Comparison of ENCODE assay signal across 19 cellular contexts in the genomic region with DNA sequence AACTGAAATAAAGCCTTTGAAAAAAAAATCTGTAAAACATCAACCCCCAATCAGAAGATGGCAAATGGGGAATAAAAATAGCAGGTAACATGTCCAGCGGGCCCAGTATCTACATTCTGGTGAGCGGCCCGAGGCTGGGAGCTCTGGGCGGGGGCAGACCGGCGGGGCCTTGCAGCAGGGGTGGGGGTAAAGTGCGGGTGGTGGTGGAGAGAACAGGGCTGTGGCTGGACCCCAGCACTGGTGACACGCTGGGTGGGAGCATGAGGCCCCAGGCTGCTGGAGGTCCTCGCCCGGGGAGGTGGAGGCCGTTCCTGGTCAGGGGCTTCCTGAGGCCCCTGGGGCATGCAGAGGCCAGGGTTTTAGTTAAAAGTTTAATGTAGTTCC. TPM values are rescaled to one million over a fixed set of nuclear protein-coding genes. Genes with fewer than 3 reads are reported as not detected.
DNase-seq lines count a peak whose midpoint lies in the region; ATAC-seq and TF ChIP-seq lines count a peak whose summit lies in the region.
"Had no signal": no experiment of that assay in that cellular context is flagged by ENCODE, and none has a peak within 500 bp of the region (broad histone marks: within the 10 kb centered on the region; RNA-seq: fewer than 3 reads in every experiment).

No MANE protein-coding gene starts in this region.

- H3K27me3 Mint-ChIP-seq in type B pancreatic cell: no peaks in the 10 kb centered on the region

- peak overlapping the region; percentile 67 for H3K27ac Mint-ChIP-seq in type B pancreatic cell
- H3K27ac Mint-ChIP-seq: CD8-positive, alpha-beta T cell; HFFc6 had no signal

- H4K20me1 ChIP-seq in osteoblast (ENCODE audit: insufficient read depth, low read length): no peaks in the 10 kb centered on the region

- intact Hi-C loops in heart right ventricle (cut with DNase I): no loop called here
- intact Hi-C loops in left lung (cut with DNase I): no loop called here
- intact Hi-C loops in right lobe of liver (cut with DNase I): no loop called here

- no peak overlapping the region for H3K4me3 ChIP-seq in heart right ventricle
- H3K4me3 ChIP-seq in osteoblast (ENCODE audit: insufficient read depth, low read length): no peak overlapping the region
- no peak overlapping the region for H3K4me3 ChIP-seq in left lung
- H3K4me3 ChIP-seq in right lobe of liver: no peak overlapping the region
- H3K4me3 ChIP-seq: Peyer's patch had no signal

- H3K4me3 Mint-ChIP-seq in type B pancreatic cell: no peak overlapping the region
- H3K4me3 Mint-ChIP-seq: CD8-positive, alpha-beta T cell; HFFc6 had no signal

- no peak overlapping the region for H2AFZ ChIP-seq in osteoblast (ENCODE audit: low read length)

- H3K4me1 ChIP-seq in heart right ventricle (peaks cover 4 to 32% (median 22%) of the 10 kb centered on the region in 9 donors), osteoblast (ENCODE audit: insufficient read depth, low read length) (peaks cover 11% of the 10 kb centered on the region), left lung (peaks cover 0 to 7% of the 10 kb centered on the region in 2 donors), right lobe of liver (peaks cover 0 to 10% (median 5%) of the 10 kb centered on the region in 4 donors)

- H3K27ac ChIP-seq in RWPE1 (peak overlapping the region; percentile 84), heart right ventricle (peak overlapping the region in 8 of 10 donors; percentile 12 to 54 (median 32)), osteoblast (ENCODE audit: low read depth, low read length) (no peak overlapping the region), left lung (no peak overlapping the region), right lobe of liver (no peak overlapping the region)
- H3K27ac ChIP-seq: Peyer's patch had no signal

- POLR2A ChIA-PET in RWPE1 (lab: Yijun Ruan, JAX; ENCODE audit: low non-redundant PET): no interaction called here

- DNase-seq in RWPE1 (ENCODE audit: low spot score): no peak
- no peak for DNase-seq in heart right ventricle
- DNase-seq in osteoblast (ENCODE audit: insufficient read length, low spot score, missing footprints): peak; percentile 77
- no peak for DNase-seq in type B pancreatic cell (ENCODE audit: extremely low spot score, unreplicated experiment)
- no peak for DNase-seq in left lung
- DNase-seq in NCI-H2029 treated with DMSO at 0.1 percent for 48 hours (lab: John Stamatoyannopoulos, UW): no peak
- no peak for DNase-seq in right lobe of liver
- DNase-seq: BE2C; CD8-positive, alpha-beta T cell; HFFc6; Karpas-422; NCI-H1105 treated with DMSO at 0.1 percent for 48 hours; NCI-H187; NCI-H446 treated with DMSO at 0.1 percent for 48 hours; NCI-H774; Peyer's patch; SIG-M5 had no signal

- 69 to 71% methylated on average over 11 of the region's 11 CpGs for WGBS in heart right ventricle, 2 donors
- WGBS in right lobe of liver (ENCODE audit: insufficient coverage, low coverage, low lambda C conversion rate, missing lambda C conversion rate): 91% methylated on average over 4 of the region's 11 CpGs

- peaks cover 0 to 72% (median 36%) of the 10 kb centered on the region in 9 donors for H3K36me3 ChIP-seq in heart right ventricle
- H3K36me3 ChIP-seq in osteoblast (ENCODE audit: insufficient read depth, low read length): peaks cover 22% of the 10 kb centered on the region
- H3K36me3 ChIP-seq in left lung: peaks cover 0 to 71% of the 10 kb centered on the region in 2 donors
- peaks cover 0 to 35% (median 11%) of the 10 kb centered on the region in 4 donors for H3K36me3 ChIP-seq in right lobe of liver

- ATAC-seq in heart right ventricle (peak in 1 of 8 donors; percentile 6), left lung (no peak), right lobe of liver (no peak)
- ATAC-seq: CD8-positive, alpha-beta T cell had no signal

- H3K36me3 Mint-ChIP-seq in type B pancreatic cell: no peaks in the 10 kb centered on the region

- no peaks in the 10 kb centered on the region for H3K27me3 ChIP-seq in heart right ventricle
- no peaks in the 10 kb centered on the region for H3K27me3 ChIP-seq in osteoblast (ENCODE audit: insufficient read depth, low read length)
- H3K27me3 ChIP-seq in left lung: no peaks in the 10 kb centered on the region
- no peaks in the 10 kb centered on the region for H3K27me3 ChIP-seq in right lobe of liver
- H3K27me3 ChIP-seq: BE2C, Peyer's patch had no signal

- TF ChIP-seq POLR2A in right lobe of liver (IDR thresholded peaks at IDR 0.05): no peak

- no peaks in the 10 kb centered on the region for H3K4me1 Mint-ChIP-seq in type B pancreatic cell (ENCODE audit: unreplicated experiment)

- CTCF ChIA-PET in RWPE1 (lab: Yijun Ruan, JAX): no interaction called here

- TF ChIP-seq CTCF in RWPE1 (conservative IDR thresholded peaks at IDR 0.05; ENCODE audit: low read depth) (no peak), heart right ventricle (IDR thresholded peaks at IDR 0.05) (no peak), osteoblast (IDR thresholded peaks at IDR 0.05; ENCODE audit: extremely low read depth, low read depth, low read length) (no peak), type B pancreatic cell (conservative IDR thresholded peaks at IDR 0.05) (no peak), left lung (IDR thresholded peaks at IDR 0.05) (no peak), right lobe of liver (IDR thresholded peaks at IDR 0.05) (no peak)

- no peaks in the 10 kb centered on the region for H3K9me3 Mint-ChIP-seq in type B pancreatic cell
- H3K9me3 Mint-ChIP-seq: CD8-positive, alpha-beta T cell; HFFc6 had no signal

- H3K4me2 ChIP-seq in osteoblast (ENCODE audit: insufficient read depth, low read length): no peak overlapping the region

- H3K79me2 ChIP-seq in osteoblast (ENCODE audit: insufficient read depth, low read length): no peaks in the 10 kb centered on the region

- H3K9me3 ChIP-seq in heart right ventricle (no peaks in the 10 kb centered on the region), osteoblast (ENCODE audit: low read depth, low read length) (no peaks in the 10 kb centered on the region), left lung (no peaks in the 10 kb centered on the region), right lobe of liver (no peaks in the 10 kb centered on the region)
- H3K9me3 ChIP-seq: BE2C, Peyer's patch had no signal

RNA-seq across cellular contexts. Expression of gene CAPS, which starts 1.7 kb away (rescaled TPM):
- total RNA-seq in heart right ventricle (1 to 10 TPM; 1.3 to 4.2 (median 2.8) TPM), osteoblast (10.6 and 18.1 TPM in 2 replicates), type B pancreatic cell (ENCODE audit: low replicate concordance) (13.9 and 14.1 TPM in 2 replicates), left lung (10 to 100 TPM in 1 of 2 donors, 1 to 10 TPM in 1; 8.8 to 40.9 TPM), right lobe of liver (1 to 10 TPM; 1.1 to 7.9 (median 5.0) TPM)
- 10 to 100 TPM in 1 of 2 donors, 1 to 10 TPM in 1; 3.2 to 14.1 TPM for polyA plus RNA-seq in heart right ventricle

RNA-seq across cellular contexts. Expression of gene VMAC, which starts 11.1 kb away (rescaled TPM):
- 1 to 10 TPM; 1.3 to 3.9 (median 2.5) TPM for total RNA-seq in heart right ventricle
- polyA plus RNA-seq in heart right ventricle: 1 to 10 TPM; 1.4 to 5.8 TPM
- total RNA-seq in osteoblast: 12.3 and 12.7 TPM in 2 replicates
- 7.1 and 7.4 TPM in 2 replicates for total RNA-seq in type B pancreatic cell (ENCODE audit: low replicate concordance)
- 1 to 10 TPM; 5.0 to 6.6 TPM for total RNA-seq in left lung
- 1 to 10 TPM; 1.7 to 3.9 (median 2.8) TPM for total RNA-seq in right lobe of liver

RNA-seq across cellular contexts. Expression of gene NDUFA11, which starts 12.2 kb away (rescaled TPM):
- total RNA-seq in heart right ventricle (100 to 1,000 TPM; 451 to 574 (median 513) TPM), osteoblast (235 and 265 TPM in 2 replicates), type B pancreatic cell (ENCODE audit: low replicate concordance) (253 and 265 TPM in 2 replicates), left lung (100 to 1,000 TPM; 163 to 190 TPM), right lobe of liver (100 to 1,000 TPM; 108 to 161 (median 157) TPM)
- polyA plus RNA-seq in heart right ventricle: 1,000 to 10,000 TPM in 1 of 2 donors, 100 to 1,000 TPM in 1; 760 to 1,143 TPM

RNA-seq across cellular contexts. Expression of gene FUT5, which starts 45.4 kb away (rescaled TPM):
- total RNA-seq in heart right ventricle (under 1 TPM in 1 of 10 donors, not detected in 9; 0.21 TPM), osteoblast (not detected in 2 replicates), type B pancreatic cell (ENCODE audit: low replicate concordance) (0.17 TPM in 1 of 2 replicates, not detected in the other), left lung (not detected), right lobe of liver (under 1 TPM in 4 of 6 experiments, not detected in 2; 0.13 to 0.97 (median 0.39) TPM)
- polyA plus RNA-seq in heart right ventricle: not detected
- total RNA-seq: H1, HFFc6, Peyer's patch had no signal
- polyA plus RNA-seq: AG04450, H1 had no signal

Comparison
In these comparisons a context has a peak if more than half of its experiments do, and no peak if none do; other contexts are left out.
1. H3K27ac ChIP-seq: peak in RWPE1 (single experiment) and heart right ventricle (8 of 10); none in osteoblast (single experiment), left lung (0 of 2) and right lobe of liver (0 of 3).